Comparison of ENCODE assay signal across 8 cellular contexts in genomic region chr2:32356735-32357544, GRCh38. TPM values are rescaled to one million over a fixed set of nuclear protein-coding genes. Genes with fewer than 3 reads are reported as not detected.
A peak's percentile ranks its signal among the peaks of the same experiment; 100 is the strongest.
DNase-seq lines count a peak whose midpoint lies in the region; ATAC-seq and TF ChIP-seq lines count a peak whose summit lies in the region.

A gene with protein sequence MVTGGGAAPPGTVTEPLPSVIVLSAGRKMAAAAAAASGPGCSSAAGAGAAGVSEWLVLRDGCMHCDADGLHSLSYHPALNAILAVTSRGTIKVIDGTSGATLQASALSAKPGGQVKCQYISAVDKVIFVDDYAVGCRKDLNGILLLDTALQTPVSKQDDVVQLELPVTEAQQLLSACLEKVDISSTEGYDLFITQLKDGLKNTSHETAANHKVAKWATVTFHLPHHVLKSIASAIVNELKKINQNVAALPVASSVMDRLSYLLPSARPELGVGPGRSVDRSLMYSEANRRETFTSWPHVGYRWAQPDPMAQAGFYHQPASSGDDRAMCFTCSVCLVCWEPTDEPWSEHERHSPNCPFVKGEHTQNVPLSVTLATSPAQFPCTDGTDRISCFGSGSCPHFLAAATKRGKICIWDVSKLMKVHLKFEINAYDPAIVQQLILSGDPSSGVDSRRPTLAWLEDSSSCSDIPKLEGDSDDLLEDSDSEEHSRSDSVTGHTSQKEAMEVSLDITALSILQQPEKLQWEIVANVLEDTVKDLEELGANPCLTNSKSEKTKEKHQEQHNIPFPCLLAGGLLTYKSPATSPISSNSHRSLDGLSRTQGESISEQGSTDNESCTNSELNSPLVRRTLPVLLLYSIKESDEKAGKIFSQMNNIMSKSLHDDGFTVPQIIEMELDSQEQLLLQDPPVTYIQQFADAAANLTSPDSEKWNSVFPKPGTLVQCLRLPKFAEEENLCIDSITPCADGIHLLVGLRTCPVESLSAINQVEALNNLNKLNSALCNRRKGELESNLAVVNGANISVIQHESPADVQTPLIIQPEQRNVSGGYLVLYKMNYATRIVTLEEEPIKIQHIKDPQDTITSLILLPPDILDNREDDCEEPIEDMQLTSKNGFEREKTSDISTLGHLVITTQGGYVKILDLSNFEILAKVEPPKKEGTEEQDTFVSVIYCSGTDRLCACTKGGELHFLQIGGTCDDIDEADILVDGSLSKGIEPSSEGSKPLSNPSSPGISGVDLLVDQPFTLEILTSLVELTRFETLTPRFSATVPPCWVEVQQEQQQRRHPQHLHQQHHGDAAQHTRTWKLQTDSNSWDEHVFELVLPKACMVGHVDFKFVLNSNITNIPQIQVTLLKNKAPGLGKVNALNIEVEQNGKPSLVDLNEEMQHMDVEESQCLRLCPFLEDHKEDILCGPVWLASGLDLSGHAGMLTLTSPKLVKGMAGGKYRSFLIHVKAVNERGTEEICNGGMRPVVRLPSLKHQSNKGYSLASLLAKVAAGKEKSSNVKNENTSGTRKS (N-terminal part only) (plus strand): TSS chr2:32357023. CDS start chr2:32357162, 139 bp downstream.

- peaks cover 37% of the 10 kb centered on the region for H4K20me1 ChIP-seq in hepatocyte (ENCODE audit: insufficient read depth, poor library complexity, severe bottlenecking)

- intact Hi-C loops in aorta (cut with DNase I): loop anchor here (2.0 to 10.0 kb wide), 4 partner anchors 70 to 292 kb away; partner anchors contain the start of gene SPAST (in 1 of the 2)

- H3K79me2 ChIP-seq in hepatocyte: peaks cover 45% of the 10 kb centered on the region

- H3K9me3 ChIP-seq in hepatocyte (ENCODE audit: low read depth) (no peaks in the 10 kb centered on the region), aorta (ENCODE audit: control insufficient read depth, low read length) (no peaks in the 10 kb centered on the region)

- DNase-seq in NCI-H2081 treated with DMSO at 0.1 percent for 48 hours (lab: John Stamatoyannopoulos, UW) (peak; percentile 78), T1000 (lab: John Stamatoyannopoulos, UW) (peak; percentile 96), astrocyte of the hippocampus (ENCODE audit: low read depth, low spot score) (peak; percentile 98), hepatocyte (ENCODE audit: low spot score) (peak; percentile 98), renal cortical epithelial cell (ENCODE audit: low read depth) (peak; percentile 83), aorta (peak; percentile 99 to 100)

- H3K36me3 ChIP-seq in hepatocyte (replicated peaks; ENCODE audit: insufficient read depth, low read depth): no peaks in the 10 kb centered on the region
- no peaks in the 10 kb centered on the region for H3K36me3 ChIP-seq in aorta (ENCODE audit: control insufficient read depth in 1 of 2, insufficient read depth in 2 of 2, low read length in 1 of 2)

- peak within 1 kb of the TSS; percentile 84 for H2AFZ ChIP-seq in hepatocyte

- H3K4me3 ChIP-seq in hepatocyte (peak within 1 kb of the TSS; percentile 88), aorta (ENCODE audit: low read length in 2 of 2) (peak within 1 kb of the TSS; percentile 85 to 91)

- no peak for TF ChIP-seq CTCF in hepatocyte (IDR thresholded peaks at IDR 0.05; ENCODE audit: poor library complexity)

- H3K27me3 ChIP-seq in hepatocyte (no peaks in the 10 kb centered on the region), aorta (ENCODE audit: control insufficient read depth in 1 of 2, insufficient read depth in 2 of 2, low read length in 1 of 2) (no peaks in the 10 kb centered on the region)

- H3K9me2 ChIP-seq in hepatocyte (replicated peaks; ENCODE audit: insufficient read depth): no peaks in the 10 kb centered on the region

- 1% methylated on average over 60 of the region's 94 CpGs for WGBS in hepatocyte (ENCODE audit: low lambda C conversion rate, missing lambda C conversion rate)
- WGBS in aorta, 2 donors: 1% methylated on average over 89 to 94 of the region's 94 CpGs

- peak within 1 kb of the TSS; percentile 99 for H3K27ac ChIP-seq in hepatocyte
- peak within 1 kb of the TSS; percentile 92 to 93 for H3K27ac ChIP-seq in aorta (ENCODE audit: low read depth in 1 of 2, low read length in 2 of 2)

- H3K4me2 ChIP-seq in hepatocyte: peak within 1 kb of the TSS; percentile 95

- ATAC-seq in GM18519 (IDR thresholded peaks at IDR 0.05; ENCODE audit: low FRiP score, unreplicated experiment): peak; percentile 72
- peak; percentile 90 for ATAC-seq in HG03045 (IDR thresholded peaks at IDR 0.05; ENCODE audit: unreplicated experiment)
- peak; percentile 99 for ATAC-seq in aorta (ENCODE audit: low FRiP score)

- peaks cover 28% of the 10 kb centered on the region for H3K4me1 ChIP-seq in hepatocyte (ENCODE audit: insufficient read depth)
- peaks cover 0 to 6% of the 10 kb centered on the region in 2 donors for H3K4me1 ChIP-seq in aorta (ENCODE audit: control insufficient read depth in 1 of 2, insufficient read depth in 2 of 2, low read length in 2 of 2)

RNA-seq across cellular contexts. Expression of the gene that starts here (rescaled TPM):
- total RNA-seq in hepatocyte (106 and 114 TPM in 2 replicates), renal cortical epithelial cell (189 and 290 TPM in 2 replicates), aorta (100 to 1,000 TPM; 102 to 137 TPM)
- polyA plus RNA-seq in hepatocyte (17.8 and 23.3 TPM in 2 replicates), aorta (10 to 100 TPM in 1 of 2 donors, 1 to 10 TPM in 1; 3.6 to 21.8 TPM)

Comparison
In these comparisons a context has a peak if more than half of its experiments do, and no peak if none do; other contexts are left out.
1. Peak in every context shown above with its lines: DNase-seq, ATAC-seq, H3K4me3 ChIP-seq and H3K27ac ChIP-seq.